Comparison of ENCODE assay signal across 39 cellular contexts in the genomic region with DNA sequence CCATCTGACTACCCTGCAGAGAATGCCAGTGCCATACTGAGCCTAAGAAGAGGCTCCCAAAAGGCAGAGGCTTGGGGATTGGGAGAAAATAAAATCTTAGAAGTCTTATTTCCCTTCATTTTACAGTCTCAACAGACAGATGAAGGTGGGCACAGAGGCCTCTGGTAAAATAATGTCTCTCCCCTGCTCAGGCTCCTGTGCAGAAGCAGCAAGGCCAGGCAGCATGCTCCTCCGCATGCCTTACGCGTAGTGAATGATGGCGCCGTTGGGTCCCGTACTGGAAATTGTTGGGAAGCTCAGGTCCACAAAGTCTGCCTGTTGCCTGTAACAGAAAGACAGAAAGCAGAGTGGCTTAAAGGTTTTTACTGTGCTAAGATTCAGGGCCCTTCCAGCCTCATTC.
"Had no signal": no experiment of that assay in that cellular context is flagged by ENCODE, and none has a peak within 500 bp of the region (broad histone marks: within the 10 kb centered on the region; RNA-seq: fewer than 3 reads in every experiment).

No MANE protein-coding gene starts in this region.

- H3K4me1 Mint-ChIP-seq: activated B cell treated with CpG ODN at 0.5 μM for 24 hours; activated naive CD4-positive, alpha-beta T cell treated with anti-CD3 and anti-CD28 coated beads, Interleukin-2, amount 10 ng/mL, durations not matched to agents 7 days and 5 days; activated naive CD8-positive, alpha-beta T cell treated with anti-CD3 and anti-CD28 coated beads, Interleukin-2, amount 50 U/mL, for 24 hours; brain; T-cell had no signal

- H3K4me3 ChIP-seq: MG63, Peyer's patch had no signal

- H3K9me3 Mint-ChIP-seq: activated B cell treated with CpG ODN at 0.5 μM for 24 hours; activated CD4-positive, alpha-beta memory T cell treated with anti-CD3 and anti-CD28 coated beads for 36 hours; activated naive CD4-positive, alpha-beta T cell treated with anti-CD3 and anti-CD28 coated beads, Interleukin-2, amount 10 ng/mL, durations not matched to agents 7 days and 5 days; activated naive CD8-positive, alpha-beta T cell treated with anti-CD3 and anti-CD28 coated beads, Interleukin-2, amount 50 U/mL, for 24 hours; activated T-cell treated with anti-CD3 and anti-CD28 coated beads, Interleukin-2, amount 50 U/mL, for 4 hours; activated T-helper 1 cell treated with anti-CD3 and anti-CD28 coated beads, Interleukin-12 subunit alpha, Interleukin-12 subunit beta, Interleukin-2, Interleukin-4 antibody, amounts not matched to agents 30 ng/mL and 10 ng/mL and 1 ng/mL, durations not matched to agents 14 hours and 24 hours and 36 hours; brain; T-cell had no signal

- H3K27ac Mint-ChIP-seq: activated B cell treated with CpG ODN at 0.5 μM for 24 hours; activated CD4-positive, alpha-beta memory T cell treated with anti-CD3 and anti-CD28 coated beads for 36 hours; activated naive CD4-positive, alpha-beta T cell treated with anti-CD3 and anti-CD28 coated beads, Interleukin-2, amount 10 ng/mL, durations not matched to agents 7 days and 5 days; activated naive CD8-positive, alpha-beta T cell; activated naive CD8-positive, alpha-beta T cell treated with anti-CD3 and anti-CD28 coated beads, Interleukin-2, amount 50 U/mL, for 24 hours; activated T-helper 1 cell treated with anti-CD3 and anti-CD28 coated beads, Interleukin-12 subunit alpha, Interleukin-12 subunit beta, Interleukin-2, Interleukin-4 antibody, amounts not matched to agents 30 ng/mL and 10 ng/mL and 1 ng/mL, durations not matched to agents 14 hours and 24 hours and 36 hours; brain had no signal

- H3K9me3 ChIP-seq: MG63, Peyer's patch had no signal

- DNase-seq: activated B cell treated with CpG ODN at 0.5 μM for 24 hours; activated CD4-positive, alpha-beta memory T cell treated with anti-CD3 and anti-CD28 coated beads for 36 hours; activated CD4-positive, alpha-beta T cell treated with anti-CD3 and anti-CD28 coated beads for 4 hours; activated CD4-positive, alpha-beta T cell treated with anti-CD3 and anti-CD28 coated beads, Interleukin-2, amount 50 U/mL, for 1 hour; activated CD4-positive, CD25-positive, alpha-beta regulatory T cell treated with anti-CD3 and anti-CD28 coated beads, Interleukin-2, amount 50 U/mL, for 72 hours; activated effector memory CD4-positive, alpha-beta T cell treated with Interleukin-2 at 50 U/mL for 16 hours; activated naive CD4-positive, alpha-beta T cell treated with anti-CD3 and anti-CD28 coated beads, Interleukin-2, amount 10 ng/mL, durations not matched to agents 7 days and 5 days; activated naive CD8-positive, alpha-beta T cell treated with anti-CD3 and anti-CD28 coated beads, Interleukin-2, amount 50 U/mL, for 24 hours; activated T-cell treated with anti-CD3 and anti-CD28 coated beads for 4 hours; activated T-cell treated with anti-CD3 and anti-CD28 coated beads, Interleukin-2, amount 50 U/mL, for 4 hours; anterior cingulate cortex; caudate nucleus; Kasumi-1; KG1; MG63; NCI-H1048; NCI-H1105 treated with DMSO at 0.1 percent for 48 hours; NCI-H1436; NCI-H1694; NCI-H1930; NCI-H2081 treated with DMSO at 0.1 percent for 48 hours; NCI-H226; NCI-H446 treated with DMSO at 0.1 percent for 48 hours; NCI-H524; NCI-H69; NK-92 treated with Interleukin-12 subunit alpha and Interleukin-12 subunit beta, amount 100 ng/mL, for 24 hours; PC-3; Peyer's patch; RPMI8226; SIG-M5; T-cell; T-helper 2 cell; T-helper 9 cell had no signal

- H3K4me1 ChIP-seq: Peyer's patch had no signal

- H3K4me3 Mint-ChIP-seq: activated B cell treated with CpG ODN at 0.5 μM for 24 hours; activated CD4-positive, alpha-beta memory T cell treated with anti-CD3 and anti-CD28 coated beads for 36 hours; activated naive CD4-positive, alpha-beta T cell treated with anti-CD3 and anti-CD28 coated beads, Interleukin-2, amount 10 ng/mL, durations not matched to agents 7 days and 5 days; activated naive CD8-positive, alpha-beta T cell; activated naive CD8-positive, alpha-beta T cell treated with anti-CD3 and anti-CD28 coated beads, Interleukin-2, amount 50 U/mL, for 24 hours; activated T-cell treated with anti-CD3 and anti-CD28 coated beads, Interleukin-2, amount 50 U/mL, for 4 hours; activated T-helper 1 cell treated with anti-CD3 and anti-CD28 coated beads, Interleukin-12 subunit alpha, Interleukin-12 subunit beta, Interleukin-2, Interleukin-4 antibody, amounts not matched to agents 30 ng/mL and 10 ng/mL and 1 ng/mL, durations not matched to agents 14 hours and 24 hours and 36 hours; brain; T-cell had no signal

- H3K27me3 Mint-ChIP-seq: activated B cell treated with CpG ODN at 0.5 μM for 24 hours; activated CD4-positive, alpha-beta memory T cell treated with anti-CD3 and anti-CD28 coated beads for 36 hours; activated naive CD4-positive, alpha-beta T cell treated with anti-CD3 and anti-CD28 coated beads, Interleukin-2, amount 10 ng/mL, durations not matched to agents 7 days and 5 days; activated naive CD8-positive, alpha-beta T cell; activated naive CD8-positive, alpha-beta T cell treated with anti-CD3 and anti-CD28 coated beads, Interleukin-2, amount 50 U/mL, for 24 hours; brain; T-cell had no signal

- FAIRE-seq: bronchial epithelial cell had no signal

- ATAC-seq: activated naive CD8-positive, alpha-beta T cell treated with anti-CD3 and anti-CD28 coated beads, Interleukin-2, amount 50 U/mL, for 24 hours; activated T-cell treated with anti-CD3 and anti-CD28 coated beads, Interleukin-2, amount 50 U/mL, for 4 hours; PC-3; SK-N-SH treated with all-trans-retinoic acid at 6 μM for 48 hours; T-cell had no signal

- H3K27me3 ChIP-seq: MG63, Peyer's patch had no signal

- H3K27ac ChIP-seq: Peyer's patch, VCaP had no signal
